8 cellular contexts compared by ENCODE assay signal in the genomic region with DNA sequence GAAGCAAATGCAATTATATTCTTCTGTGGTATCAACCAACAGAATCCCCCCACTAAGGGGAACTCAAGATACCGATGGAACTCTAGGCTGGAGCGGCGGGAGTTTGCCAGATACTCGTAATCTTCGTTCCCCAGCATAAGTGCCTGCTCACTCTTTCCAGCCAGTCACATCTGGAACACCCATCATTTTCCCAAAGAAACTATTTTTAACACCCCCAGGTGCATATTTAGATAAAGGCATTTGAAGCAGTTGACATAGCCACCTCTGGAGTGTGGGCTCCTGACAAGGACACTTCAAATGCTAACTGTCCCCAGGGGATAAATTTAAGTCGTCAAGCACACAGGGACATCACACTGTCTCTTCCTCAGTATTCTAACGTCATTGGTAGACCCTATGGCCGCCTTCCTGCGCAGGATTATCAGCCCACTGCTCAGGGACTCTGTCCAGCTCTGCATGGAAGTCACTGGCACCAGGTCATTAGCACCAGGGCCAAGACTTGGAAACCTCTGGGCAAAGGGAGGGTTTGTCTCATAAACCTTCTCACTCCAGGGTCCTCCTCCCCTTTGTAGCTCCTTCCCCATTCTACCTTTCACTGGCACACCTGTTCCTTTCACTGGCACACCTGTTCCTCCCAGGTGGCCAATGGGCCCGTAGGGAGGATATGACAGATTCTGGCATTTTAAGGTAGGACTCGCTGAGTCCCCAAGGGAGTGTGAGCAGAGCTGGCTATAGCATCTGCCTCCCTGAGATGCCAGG. TPM values are rescaled to one million over a fixed set of nuclear protein-coding genes. Genes with fewer than 3 reads are reported as not detected.
DNase-seq lines count a peak whose midpoint lies in the region; ATAC-seq and TF ChIP-seq lines count a peak whose summit lies in the region.

No MANE protein-coding gene starts in this region.

- H3K27ac ChIP-seq in lung (ENCODE audit: low read depth in 1 of 2, low read length in 1 of 2) = peak overlapping the region; percentile 98 to 100

- H3K9me3 ChIP-seq in lung (ENCODE audit: control insufficient read depth in 2 of 2, insufficient read depth in 1 of 2, low read length in 1 of 2) = no peaks in the 10 kb centered on the region

- no peak for TF ChIP-seq CTCF in astrocyte of the cerebellum (IDR thresholded peaks at IDR 0.05; ENCODE audit: low read depth, low read length, missing control alignments)
- no peak for TF ChIP-seq CTCF in lung (IDR thresholded peaks at IDR 0.05; ENCODE audit: control extremely low read depth, extremely low read depth)

- in situ Hi-C loops in astrocyte of the cerebellum (cut with HindIII; ENCODE audit: low sequenced_read_pairs) = no loop called here

- H3K27me3 Mint-ChIP-seq in stimulated activated naive CD8-positive, alpha-beta T cell treated with anti-CD3 and anti-CD28 coated beads, Interleukin-15, Interleukin-2, amounts not matched to agents 100 ng/mL and 50 ng/mL, for 24 hours = no peaks in the 10 kb centered on the region

- H3K4me1 ChIP-seq in lung (ENCODE audit: control insufficient read depth in 2 of 2, insufficient read depth in 2 of 2, low read length in 2 of 2) = peaks cover 6 to 11% of the 10 kb centered on the region in 2 donors

- H3K27ac Mint-ChIP-seq in stimulated activated naive CD8-positive, alpha-beta T cell treated with anti-CD3 and anti-CD28 coated beads, Interleukin-15, Interleukin-2, amounts not matched to agents 100 ng/mL and 50 ng/mL, for 24 hours = peak overlapping the region; percentile 55

- peak overlapping the region; percentile 67 for H3K4me3 Mint-ChIP-seq in stimulated activated naive CD8-positive, alpha-beta T cell treated with anti-CD3 and anti-CD28 coated beads, Interleukin-15, Interleukin-2, amounts not matched to agents 100 ng/mL and 50 ng/mL, for 24 hours

- DNase-seq in stimulated activated naive CD8-positive, alpha-beta T cell treated with anti-CD3 and anti-CD28 coated beads, Interleukin-15, Interleukin-2, amounts not matched to agents 100 U/mL and 50 U/mL, for 24 hours = no peak
- DNase-seq in astrocyte of the cerebellum (ENCODE audit: low read depth) (no peak), lung (ENCODE audit: low spot score) (no peak), T-helper 9 cell (no peak)
- no peak for DNase-seq in effector CD4-positive, alpha-beta T cell

- H3K36me3 Mint-ChIP-seq in stimulated activated naive CD8-positive, alpha-beta T cell treated with anti-CD3 and anti-CD28 coated beads, Interleukin-15, Interleukin-2, amounts not matched to agents 100 ng/mL and 50 ng/mL, for 24 hours (ENCODE audit: low read depth) = no peaks in the 10 kb centered on the region

- WGBS in lung, 2 donors = 44 to 45% methylated on average over 11 of the region's 11 CpGs

- H3K9me3 Mint-ChIP-seq in stimulated activated naive CD8-positive, alpha-beta T cell treated with anti-CD3 and anti-CD28 coated beads, Interleukin-15, Interleukin-2, amounts not matched to agents 100 ng/mL and 50 ng/mL, for 24 hours = no peaks in the 10 kb centered on the region

- no peaks in the 10 kb centered on the region for H3K27me3 ChIP-seq in lung (ENCODE audit: control insufficient read depth, insufficient read depth)

- no peak for ATAC-seq in stimulated activated naive CD8-positive, alpha-beta T cell treated with anti-CD3 and anti-CD28 coated beads, Interleukin-15, Interleukin-2, amounts not matched to agents 100 U/mL and 50 U/mL, for 24 hours
- ATAC-seq in lung (ENCODE audit: insufficient read depth, low FRiP score) (no peak), HG03442 (IDR thresholded peaks at IDR 0.05; ENCODE audit: unreplicated experiment) (no peak), HG03045 (IDR thresholded peaks at IDR 0.05; ENCODE audit: unreplicated experiment) (no peak)

- no peaks in the 10 kb centered on the region for H3K36me3 ChIP-seq in lung (ENCODE audit: control insufficient read depth in 2 of 2, insufficient read depth in 2 of 2, low read length in 2 of 2)

- peaks cover 26% of the 10 kb centered on the region for H3K4me1 Mint-ChIP-seq in stimulated activated naive CD8-positive, alpha-beta T cell treated with anti-CD3 and anti-CD28 coated beads, Interleukin-15, Interleukin-2, amounts not matched to agents 100 ng/mL and 50 ng/mL, for 24 hours (ENCODE audit: low read depth)

- H3K4me3 ChIP-seq in astrocyte of the cerebellum (ENCODE audit: low read depth, low read length) (peak overlapping the region; percentile 52), lung (no peak overlapping the region)

RNA-seq across cellular contexts. Expression of a gene that starts 48.8 kb away (rescaled TPM):
- total RNA-seq in lung = 100 to 1,000 TPM; 404 to 551 TPM
- 1,000 to 10,000 TPM in 1 of 2 donors, 100 to 1,000 TPM in 1; 758 to 1,014 TPM for polyA plus RNA-seq in lung
